ENCODE assay signal across 29 cellular contexts in the genomic region with DNA sequence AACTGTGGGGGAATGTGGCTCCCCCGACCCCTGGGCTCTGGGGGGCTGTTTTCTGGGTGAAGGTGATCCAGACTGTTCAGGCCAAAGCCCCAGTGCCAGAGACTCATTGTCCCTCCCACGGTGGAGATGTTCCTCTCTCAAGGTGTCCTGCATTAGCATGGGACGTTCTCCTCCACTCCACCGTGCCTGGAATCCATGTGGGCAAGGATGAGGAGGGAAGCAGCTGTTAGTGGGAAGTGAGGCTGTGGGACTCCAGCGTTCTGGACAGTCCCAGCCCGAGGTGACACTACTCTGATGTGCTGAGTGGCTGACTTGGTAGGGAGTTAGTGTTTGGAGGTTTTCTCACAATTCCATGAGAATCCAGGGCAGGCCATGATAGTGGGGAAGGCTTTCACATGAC. TPM values are rescaled to one million over a fixed set of nuclear protein-coding genes. Genes with fewer than 3 reads are reported as not detected.
DNase-seq lines count a peak whose midpoint lies in the region; ATAC-seq, FAIRE-seq and TF ChIP-seq lines count a peak whose summit lies in the region.
"Had no signal": no experiment of that assay in that cellular context is flagged by ENCODE, and none has a peak within 500 bp of the region (broad histone marks: within the 10 kb centered on the region; RNA-seq: fewer than 3 reads in every experiment).

No MANE protein-coding gene starts in this region.

- H3K27ac ChIP-seq in C4-2B (peak overlapping the region; percentile 9; the same call in 1 of the 2 replicates), upper lobe of right lung (peak overlapping the region; percentile 42)
- H3K27ac ChIP-seq: BLaER1, GM23248 had no signal

- no peak overlapping the region for H3K4me3 ChIP-seq in bronchial epithelial cell (ENCODE audit: low read depth, low read length)
- H3K4me3 ChIP-seq in upper lobe of right lung = no peak overlapping the region
- H3K4me3 ChIP-seq: BLaER1, GM23248, HAP-1 had no signal

- peaks cover 5% of the 10 kb centered on the region for H3K9me3 ChIP-seq in upper lobe of right lung
- H3K9me3 ChIP-seq: SK-N-SH had no signal

- intact Hi-C loops in upper lobe of right lung (cut with DNase I) = no loop called here

- FAIRE-seq in bronchial epithelial cell (lab: Jason Lieb, UNC) = peak; percentile 13
- FAIRE-seq: D721Med, G401.6 had no signal

- H3K36me3 ChIP-seq in bronchial epithelial cell (ENCODE audit: control insufficient read depth, insufficient read depth, low read length) (no peaks in the 10 kb centered on the region), upper lobe of right lung (no peaks in the 10 kb centered on the region)
- H3K36me3 ChIP-seq: BLaER1, HAP-1 had no signal

- H3K4me1 ChIP-seq in upper lobe of right lung = no peaks in the 10 kb centered on the region
- H3K4me1 ChIP-seq: BLaER1, HAP-1 had no signal

- no peaks in the 10 kb centered on the region for H3K27me3 ChIP-seq in bronchial epithelial cell (ENCODE audit: control insufficient read depth, insufficient read depth, low read length)
- no peaks in the 10 kb centered on the region for H3K27me3 ChIP-seq in upper lobe of right lung
- H3K27me3 ChIP-seq: BLaER1 had no signal

- TF ChIP-seq CTCF in C4-2B (conservative IDR thresholded peaks at IDR 0.05) (no peak), bronchial epithelial cell (IDR thresholded peaks at IDR 0.05; ENCODE audit: insufficient read depth, low read length, severe bottlenecking) (no peak), upper lobe of right lung (IDR thresholded peaks at IDR 0.05) (no peak)

- no peak for DNase-seq in bronchial epithelial cell (ENCODE audit: low read depth)
- peak; percentile 53 for DNase-seq in myocyte (ENCODE audit: low read depth)
- no peak for DNase-seq in upper lobe of right lung
- DNase-seq in stimulated activated naive CD4-positive, alpha-beta T cell treated with Interleukin-2 at 50 U/mL for 16 hours (lab: John Stamatoyannopoulos, UW) = no peak
- no peak for DNase-seq in NCI-H345 (lab: John Stamatoyannopoulos, UW)
- no peak for DNase-seq in kidney tubule cell (ENCODE audit: low spot score)
- DNase-seq: CD4-positive, alpha-beta T cell; DMS53; GM23248; HFFc6; Kasumi-1; MV-4-11; NCI-H1105; NCI-H146; NCI-H1930; NCI-H2107; NCI-H446; NCI-H526; NCI-H82; NK-92 treated with Interleukin-12 subunit alpha and Interleukin-12 subunit beta, amount 100 ng/mL, for 24 hours; PC-3; SK-N-SH had no signal

- no peak for ATAC-seq in upper lobe of right lung

RNA-seq across cellular contexts. Expression of a gene that starts 31.4 kb away (rescaled TPM):
- 0.38 and 2.4 TPM in 2 replicates for total RNA-seq in bronchial epithelial cell
- total RNA-seq in myocyte = 7.0 and 11.0 TPM in 2 replicates
- 0.57 TPM for polyA plus RNA-seq in myocyte (2012)
- 274 TPM for total RNA-seq in upper lobe of right lung
- total RNA-seq: A172; CD4-positive, alpha-beta T cell; GM23248; M059J had no signal
- polyA plus RNA-seq: GM23248, SK-N-SH had no signal

Comparison
In these comparisons a context has a peak if more than half of its experiments do, and no peak if none do; other contexts are left out.
1. RNA of a gene that starts 31.4 kb away (total RNA-seq): 274 TPM in upper lobe of right lung (single experiment); 7.0 to 11.0 TPM in myocyte and 0.38 to 2.4 TPM in bronchial epithelial cell; every median in the first group is over 10 times any median in the second.